28 cellular contexts compared by ENCODE assay signal in genomic region chr3:128710816-128711433, GRCh38.
"Had no signal": no experiment of that assay in that cellular context is flagged by ENCODE, and none has a peak within 500 bp of the region (broad histone marks: within the 10 kb centered on the region; RNA-seq: fewer than 3 reads in every experiment).

No MANE protein-coding gene starts in this region.

- H3K27ac ChIP-seq: gastroesophageal sphincter, parathyroid adenoma, psoas muscle, tibial artery, upper lobe of right lung had no signal

- ATAC-seq: activated CD8-positive, alpha-beta T cell treated with anti-CD3 and anti-CD28 coated beads for 36 hours; activated T-cell treated with anti-CD3 and anti-CD28 coated beads, Interleukin-2, amount 50 U/mL, for 4 hours; activated T-helper 17 cell treated with anti-CD3 and anti-CD28 coated beads, Interleukin-2, amount 50 U/mL, for 72 hours; gastroesophageal sphincter; left cardiac atrium; naive thymus-derived CD8-positive, alpha-beta T cell; psoas muscle; T-helper 17 cell; upper lobe of right lung had no signal

- H3K9ac ChIP-seq: parathyroid adenoma had no signal

- H3K79me2 ChIP-seq: parathyroid adenoma had no signal

- H3K36me3 ChIP-seq: gastroesophageal sphincter, suprapubic skin, tibial artery, upper lobe of right lung had no signal

- H3K4me3 ChIP-seq: gastroesophageal sphincter, psoas muscle, suprapubic skin, tibial artery, upper lobe of right lung had no signal

- DNase-seq: activated CD4-positive, alpha-beta T cell treated with anti-CD3 and anti-CD28 coated beads, Interleukin-2, amount 50 U/mL, for 1 hour; activated CD4-positive, CD25-positive, alpha-beta regulatory T cell treated with anti-CD3 and anti-CD28 coated beads, Interleukin-2, amount 50 U/mL, for 72 hours; activated CD8-positive, alpha-beta T cell treated with anti-CD3 and anti-CD28 coated beads for 36 hours; activated gamma-delta T cell treated with Interleukin-2 at 50 U/mL for 16 hours; activated naive CD4-positive, alpha-beta T cell treated with anti-CD3 and anti-CD28 coated beads, Interleukin-2, amount 50 U/mL, for 16 hours; activated T-cell treated with anti-CD3 and anti-CD28 coated beads, Interleukin-2, amount 50 U/mL, for 4 hours; amniotic stem cell; central memory CD4-positive, alpha-beta T cell; head of caudate nucleus; hippocampal formation; left cardiac atrium; mammary epithelial cell; naive thymus-derived CD8-positive, alpha-beta T cell; nucleus accumbens; psoas muscle; stimulated activated CD4-positive, alpha-beta T cell treated with anti-CD3 and anti-CD28 coated beads, Interleukin-15, amount 100 ng/mL, for 24 hours; stimulated activated CD4-positive, alpha-beta T cell treated with anti-CD3 and anti-CD28 coated beads, Interleukin-2, amount 100 ng/mL, for 24 hours; stimulated activated naive CD4-positive, alpha-beta T cell; T-helper 17 cell; T1000; tibial artery; upper lobe of right lung had no signal

- H2AFZ ChIP-seq: parathyroid adenoma had no signal

- H3K4me1 ChIP-seq: gastroesophageal sphincter, parathyroid adenoma, tibial artery, upper lobe of right lung had no signal

- H3K27me3 ChIP-seq: gastroesophageal sphincter, suprapubic skin, tibial artery, upper lobe of right lung had no signal

- FAIRE-seq: astrocyte, endothelial cell of umbilical vein had no signal

- H3K9me3 ChIP-seq: gastroesophageal sphincter, psoas muscle, suprapubic skin, tibial artery, upper lobe of right lung had no signal
